In genomic region chr16:81681311-81681710, GRCh38 we compare ENCODE assay signal across 22 cellular contexts.
"Had no signal": no experiment of that assay in that cellular context is flagged by ENCODE, and none has a peak within 500 bp of the region (broad histone marks: within the 10 kb centered on the region; RNA-seq: fewer than 3 reads in every experiment).

No MANE protein-coding gene starts in this region.

- H3K27me3 Mint-ChIP-seq: activated B cell treated with CpG ODN at 0.5 μM for 24 hours; activated CD4-positive, alpha-beta memory T cell treated with anti-CD3 and anti-CD28 coated beads for 36 hours; activated naive CD4-positive, alpha-beta T cell treated with anti-CD3 and anti-CD28 coated beads, Interleukin-2, amount 10 ng/mL, durations not matched to agents 7 days and 5 days; dendritic cell treated with granulocyte-macrophage colony-stimulating factor and Interleukin-4, amounts not matched to agents 40 ng/mL and 50 ng/mL, for 4 days; natural killer cell treated with Interleukin-12 subunit alpha and Interleukin-12 subunit beta and Interleukin-15 and Interleukin-18, amount 100 ng/mL, for 72 hours; stimulated activated naive CD8-positive, alpha-beta T cell treated with anti-CD3 and anti-CD28 coated beads, Interleukin-15, Interleukin-2, amounts not matched to agents 100 ng/mL and 50 ng/mL, for 24 hours had no signal

- H3K4me1 Mint-ChIP-seq: activated B cell treated with CpG ODN at 0.5 μM for 24 hours; activated naive CD4-positive, alpha-beta T cell treated with anti-CD3 and anti-CD28 coated beads, Interleukin-2, amount 10 ng/mL, durations not matched to agents 7 days and 5 days had no signal

- H3K27ac Mint-ChIP-seq: activated B cell treated with CpG ODN at 0.5 μM for 24 hours; activated CD4-positive, alpha-beta memory T cell treated with anti-CD3 and anti-CD28 coated beads for 36 hours; activated naive CD4-positive, alpha-beta T cell treated with anti-CD3 and anti-CD28 coated beads, Interleukin-2, amount 10 ng/mL, durations not matched to agents 7 days and 5 days; dendritic cell treated with granulocyte-macrophage colony-stimulating factor and Interleukin-4, amounts not matched to agents 40 ng/mL and 50 ng/mL, for 4 days; natural killer cell treated with Interleukin-12 subunit alpha and Interleukin-12 subunit beta and Interleukin-15 and Interleukin-18, amount 100 ng/mL, for 72 hours; stimulated activated naive CD8-positive, alpha-beta T cell treated with anti-CD3 and anti-CD28 coated beads, Interleukin-15, Interleukin-2, amounts not matched to agents 100 ng/mL and 50 ng/mL, for 24 hours had no signal

- ATAC-seq: body of pancreas; foreskin keratinocyte; left cardiac atrium; natural killer cell treated with Interleukin-12 subunit alpha and Interleukin-12 subunit beta and Interleukin-15 and Interleukin-18, amount 100 ng/mL, for 72 hours had no signal

- H3K9me3 ChIP-seq: body of pancreas, spleen, suprapubic skin, uterus had no signal

- H3K27me3 ChIP-seq: body of pancreas, foreskin keratinocyte, spleen, suprapubic skin, uterus had no signal

- H3K36me3 ChIP-seq: uterus had no signal

- H3K4me3 Mint-ChIP-seq: activated B cell treated with CpG ODN at 0.5 μM for 24 hours; activated CD4-positive, alpha-beta memory T cell treated with anti-CD3 and anti-CD28 coated beads for 36 hours; activated naive CD4-positive, alpha-beta T cell treated with anti-CD3 and anti-CD28 coated beads, Interleukin-2, amount 10 ng/mL, durations not matched to agents 7 days and 5 days; dendritic cell treated with granulocyte-macrophage colony-stimulating factor and Interleukin-4, amounts not matched to agents 40 ng/mL and 50 ng/mL, for 4 days; natural killer cell treated with Interleukin-12 subunit alpha and Interleukin-12 subunit beta and Interleukin-15 and Interleukin-18, amount 100 ng/mL, for 72 hours; stimulated activated naive CD8-positive, alpha-beta T cell treated with anti-CD3 and anti-CD28 coated beads, Interleukin-15, Interleukin-2, amounts not matched to agents 100 ng/mL and 50 ng/mL, for 24 hours had no signal

- H3K9me3 Mint-ChIP-seq: activated B cell treated with CpG ODN at 0.5 μM for 24 hours; activated CD4-positive, alpha-beta memory T cell treated with anti-CD3 and anti-CD28 coated beads for 36 hours; activated naive CD4-positive, alpha-beta T cell treated with anti-CD3 and anti-CD28 coated beads, Interleukin-2, amount 10 ng/mL, durations not matched to agents 7 days and 5 days; dendritic cell treated with granulocyte-macrophage colony-stimulating factor and Interleukin-4, amounts not matched to agents 40 ng/mL and 50 ng/mL, for 4 days; natural killer cell treated with Interleukin-12 subunit alpha and Interleukin-12 subunit beta and Interleukin-15 and Interleukin-18, amount 100 ng/mL, for 72 hours; stimulated activated naive CD8-positive, alpha-beta T cell treated with anti-CD3 and anti-CD28 coated beads, Interleukin-15, Interleukin-2, amounts not matched to agents 100 ng/mL and 50 ng/mL, for 24 hours had no signal

- H3K4me3 ChIP-seq: body of pancreas, spleen, suprapubic skin, uterus had no signal

- H3K27ac ChIP-seq: body of pancreas, foreskin keratinocyte, suprapubic skin, uterus had no signal

- H3K4me1 ChIP-seq: body of pancreas, foreskin keratinocyte, uterus had no signal

- FAIRE-seq: islet of Langerhans had no signal

- DNase-seq: activated B cell treated with CpG ODN at 0.5 μM for 24 hours; activated CD4-positive, alpha-beta memory T cell treated with anti-CD3 and anti-CD28 coated beads for 36 hours; activated CD4-positive, alpha-beta T cell treated with anti-CD3 and anti-CD28 coated beads for 4 hours; activated effector memory CD4-positive, alpha-beta T cell treated with anti-CD3 and anti-CD28 coated beads, Interleukin-2, amount 50 U/mL, for 16 hours; activated naive CD4-positive, alpha-beta T cell treated with anti-CD3 and anti-CD28 coated beads, Interleukin-2, amount 10 ng/mL, durations not matched to agents 7 days and 5 days; body of pancreas; effector CD4-positive, alpha-beta T cell; erythroblast; foreskin keratinocyte; left cardiac atrium; midbrain; spleen; stimulated activated CD4-positive, alpha-beta T cell treated with anti-CD3 and anti-CD28 coated beads, Interleukin-4, amount 100 ng/mL, for 24 hours; T-helper 1 cell; T-helper 9 cell; trophoblast cell; uterus had no signal
